In genomic region chr14:74510211-74510931, GRCh38 we compare ENCODE assay signal across 13 cellular contexts. TPM values are rescaled to one million over a fixed set of nuclear protein-coding genes. Genes with fewer than 3 reads are reported as not detected.
A peak's percentile ranks its signal among the peaks of the same experiment; 100 is the strongest.
DNase-seq lines count a peak whose midpoint lies in the region; ATAC-seq and TF ChIP-seq lines count a peak whose summit lies in the region.
"Had no signal": no experiment of that assay in that cellular context is flagged by ENCODE, and none has a peak within 500 bp of the region (broad histone marks: within the 10 kb centered on the region; RNA-seq: fewer than 3 reads in every experiment).

No MANE protein-coding gene starts in this region.

- 92% methylated on average over 15 of the region's 21 CpGs for WGBS in SK-N-SH (ENCODE audit: low lambda C conversion rate)
- 84% methylated on average over 12 of the region's 21 CpGs for WGBS in suprapubic skin

- H3K4me2 ChIP-seq in SK-N-SH, result no peak overlapping the region

- no peaks in the 10 kb centered on the region for H3K9me2 ChIP-seq in SK-N-SH

- H3K27ac ChIP-seq in SK-N-SH (ENCODE audit: low read depth in 2 of 2, low read length in 1 of 2) (0 out of 4 replicates have a peak overlapping the region, but pooled peaks of 1 of the 2 experiments have one; percentile 29), suprapubic skin (no peak overlapping the region)
- H3K27ac ChIP-seq: 22Rv1 had no signal

- no peak for TF ChIP-seq CTCF in SK-N-SH (IDR thresholded peaks at IDR 0.05)
- TF ChIP-seq CTCF in astrocyte of the spinal cord (IDR thresholded peaks at IDR 0.05; ENCODE audit: low read depth, low read length), result no peak
- no peak for TF ChIP-seq CTCF in suprapubic skin (IDR thresholded peaks at IDR 0.05)
- TF ChIP-seq CTCF in GM10248 (IDR thresholded peaks at IDR 0.05; ENCODE audit: control extremely low read depth, extremely low read depth, low read depth, missing control alignments), result no peak

- no peak for ATAC-seq in SK-N-SH treated with all-trans-retinoic acid at 6 μM for 48 hours
- ATAC-seq: naive thymus-derived CD8-positive, alpha-beta T cell had no signal

- H3K4me3 ChIP-seq in SK-N-SH (ENCODE audit: low read depth in 2 of 2, low read length in 1 of 2) (no peak overlapping the region), astrocyte of the spinal cord (ENCODE audit: low read depth, low read length) (no peak overlapping the region), suprapubic skin (no peak overlapping the region)

- DNase-seq in SK-N-SH (no peak), astrocyte of the spinal cord (ENCODE audit: low read depth, low spot score) (peak; percentile 56), iPS-NIHi7 (ENCODE audit: extremely low spot score) (peak; percentile 37), suprapubic skin (ENCODE audit: low spot score in 2 of 2) (peak; percentile 59 to 63), NCI-H2171 (lab: John Stamatoyannopoulos, UW) (no peak), GM10248 (ENCODE audit: extremely low spot score) (no peak), NCI-H1694 treated with DMSO at 0.1 percent for 48 hours (lab: John Stamatoyannopoulos, UW) (no peak)
- DNase-seq: Calu3, islet precursor cell, NCI-H510A treated with DMSO at 0.1 percent for 48 hours had no signal

- H4K20me1 ChIP-seq in SK-N-SH (ENCODE audit: insufficient read depth), result no peaks in the 10 kb centered on the region

- peaks cover 5% of the 10 kb centered on the region for H3F3A ChIP-seq in SK-N-SH (replicated peaks; ENCODE audit: insufficient read depth)

- POLR2A ChIA-PET in SK-N-SH (lab: Yijun Ruan, JAX), result interaction anchor here (0.6 kb wide), 1 partner anchor 555 kb away, joined by 3 read pairs; no protein-coding TSS in a partner anchor
- POLR2A ChIA-PET in GM10248 (lab: Yijun Ruan, JAX), result no interaction called here

- H3K27me3 ChIP-seq in SK-N-SH (ENCODE audit: insufficient read depth) (no peaks in the 10 kb centered on the region), suprapubic skin (no peaks in the 10 kb centered on the region)

- TF ChIP-seq EP300 in SK-N-SH (IDR thresholded peaks at IDR 0.05; ENCODE audit: borderline replicate concordance in 1 of 2, low read depth in 1 of 2, low read length in 1 of 2) (no peak), suprapubic skin (IDR thresholded peaks at IDR 0.05) (no peak)

- H3K79me2 ChIP-seq in SK-N-SH (ENCODE audit: insufficient read depth), result no peaks in the 10 kb centered on the region

- peaks cover 23 to 68% of the 10 kb centered on the region in 2 experiments for H3K36me3 ChIP-seq in SK-N-SH (replicated peaks in 1 of 2; ENCODE audit: control insufficient read depth in 1 of 2, insufficient read depth in 2 of 2, low read length in 1 of 2)
- peaks cover 21% of the 10 kb centered on the region for H3K36me3 ChIP-seq in suprapubic skin

- H3K9ac ChIP-seq in SK-N-SH, result peak overlapping the region; percentile 19; the same call in 1 of the 2 replicates

- in situ Hi-C loops in astrocyte of the spinal cord (cut with HindIII; ENCODE audit: low sequenced_read_pairs), result no loop called here

- CTCF ChIA-PET in SK-N-SH (lab: Yijun Ruan, JAX) (interaction anchor here (1.0 to 4.1 kb wide), 3 partner anchors 9 to 100 kb away, joined by 3 to 36 read pairs (median 28); partner anchors contain the start of gene LTBP2), GM10248 (lab: Yijun Ruan, JAX) (interaction anchor here (1.3 kb wide), 1 partner anchor 11 kb away, joined by 3 read pairs; no protein-coding TSS in a partner anchor)

- H2AFZ ChIP-seq in SK-N-SH (ENCODE audit: low read depth), result no peak overlapping the region

- TF ChIP-seq POLR2A in suprapubic skin (IDR thresholded peaks at IDR 0.05), result no peak

- H3K9me3 ChIP-seq in SK-N-SH (no peaks in the 10 kb centered on the region), suprapubic skin (no peaks in the 10 kb centered on the region)

- no peak for TF ChIP-seq RAD21 in SK-N-SH (IDR thresholded peaks at IDR 0.05; ENCODE audit: low read length)

- peaks cover 0 to 4% of the 10 kb centered on the region in 2 experiments; a peak in 1 of 4 replicates for H3K4me1 ChIP-seq in SK-N-SH (ENCODE audit: control insufficient read depth in 1 of 2, insufficient read depth in 2 of 2, low read depth in 1 of 2, low read length in 1 of 2)
- H3K4me1 ChIP-seq in suprapubic skin, result peaks cover 11% of the 10 kb centered on the region

TF ChIP-seq in SK-N-SH, 30 proteins besides CTCF, POLR2A, EP300 and RAD21 (continues in another document):
- no peak for TF ChIP-seq CHD2 (IDR thresholded peaks at IDR 0.05; ENCODE audit: low read length, partially characterized antibody)
- no peak for TF ChIP-seq FOXJ3 (CRISPR knock-in tag; IDR thresholded peaks at IDR 0.05)
- no peak for TF ChIP-seq JUND (IDR thresholded peaks at IDR 0.05)
- TF ChIP-seq, protein P1, sequence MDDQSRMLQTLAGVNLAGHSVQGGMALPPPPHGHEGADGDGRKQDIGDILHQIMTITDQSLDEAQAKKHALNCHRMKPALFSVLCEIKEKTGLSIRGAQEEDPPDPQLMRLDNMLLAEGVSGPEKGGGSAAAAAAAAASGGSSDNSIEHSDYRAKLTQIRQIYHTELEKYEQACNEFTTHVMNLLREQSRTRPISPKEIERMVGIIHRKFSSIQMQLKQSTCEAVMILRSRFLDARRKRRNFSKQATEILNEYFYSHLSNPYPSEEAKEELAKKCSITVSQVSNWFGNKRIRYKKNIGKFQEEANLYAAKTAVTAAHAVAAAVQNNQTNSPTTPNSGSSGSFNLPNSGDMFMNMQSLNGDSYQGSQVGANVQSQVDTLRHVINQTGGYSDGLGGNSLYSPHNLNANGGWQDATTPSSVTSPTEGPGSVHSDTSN (IDR thresholded peaks at IDR 0.05), result no peak
- TF ChIP-seq POLR2AphosphoS5 (IDR thresholded peaks at IDR 0.05; ENCODE audit: low read depth, low read length), result no peak
- TF ChIP-seq ZBTB33 (IDR thresholded peaks at IDR 0.05; ENCODE audit: borderline replicate concordance, low read depth), result no peak
- TF ChIP-seq MAX (IDR thresholded peaks at IDR 0.05; ENCODE audit: low read depth), result no peak

TF ChIP-seq in SK-N-SH treated with all-trans-retinoic acid at 6 μM for 48 hours, 23 proteins besides CTCF, POLR2A, EP300 and RAD21 (continues in another document):
- TF ChIP-seq CREB5 (CRISPR knock-in tag; IDR thresholded peaks at IDR 0.05; ENCODE audit: low read depth) (no peak), ZFP30 (CRISPR knock-in tag; IDR thresholded peaks at IDR 0.05) (no peak), TSHZ2 (CRISPR knock-in tag; IDR thresholded peaks at IDR 0.05) (no peak), PATZ1 (CRISPR knock-in tag; IDR thresholded peaks at IDR 0.05; ENCODE audit: borderline replicate concordance) (no peak), GLIS3 (CRISPR knock-in tag; IDR thresholded peaks at IDR 0.05) (no peak), ZNF8 (CRISPR knock-in tag; IDR thresholded peaks at IDR 0.05) (no peak)

RNA-seq across cellular contexts. Expression of gene ISCA2, which starts 16.8 kb away (rescaled TPM):
- 37.3 and 51.9 TPM in 2 replicates for polyA plus RNA-seq in SK-N-SH (2012; rRNA removed)
- 57.2 and 70.6 TPM in 2 replicates for polyA plus RNA-seq in SK-N-SH (2012; cell fraction: cytosol; rRNA removed)
- 17.1 and 20.7 TPM in 2 replicates for polyA plus RNA-seq in SK-N-SH (2012; cell fraction: nucleus; rRNA removed)
- 10 to 100 TPM in 2 of 4 donors, 1 to 10 TPM in 2; 7.9 to 14.7 (median 11.2) TPM for total RNA-seq in suprapubic skin

RNA-seq across cellular contexts. Expression of gene NPC2, which starts 17.3 kb away (rescaled TPM):
- polyA plus RNA-seq in SK-N-SH (2012; rRNA removed), result 340 and 522 TPM in 2 replicates
- 249 and 380 TPM in 2 replicates for polyA plus RNA-seq in SK-N-SH (2012; cell fraction: cytosol; rRNA removed)
- polyA plus RNA-seq in SK-N-SH (2012; cell fraction: nucleus; rRNA removed), result 160 and 242 TPM in 2 replicates
- total RNA-seq in suprapubic skin, result 100 to 1,000 TPM; 274 to 450 (median 338) TPM

Comparison
In these comparisons a context has a peak if more than half of its experiments do, and no peak if none do; other contexts are left out.
1. DNase-seq: peak in astrocyte of the spinal cord (single experiment), iPS-NIHi7 (single experiment) and suprapubic skin (2 of 2); none in SK-N-SH (single experiment), NCI-H2171 (single experiment), GM10248 (single experiment) and NCI-H1694 treated with DMSO at 0.1 percent for 48 hours (single experiment).